ENCODE assay signal across 8 cellular contexts in genomic region chr3:99499235-99499798, GRCh38.
DNase-seq lines count a peak whose midpoint lies in the region; ATAC-seq and TF ChIP-seq lines count a peak whose summit lies in the region.

No MANE protein-coding gene starts in this region.

- H3K27me3 ChIP-seq in neural progenitor cell (no peaks in the 10 kb centered on the region), suprapubic skin (no peaks in the 10 kb centered on the region)

- H3K4me1 ChIP-seq in neural progenitor cell (no peaks in the 10 kb centered on the region), suprapubic skin (peaks cover 24% of the 10 kb centered on the region)

- H3K4me1 Mint-ChIP-seq in neural progenitor cell = no peaks in the 10 kb centered on the region

- H3K36me3 ChIP-seq in neural progenitor cell = no peaks in the 10 kb centered on the region
- H3K36me3 ChIP-seq in suprapubic skin = no peaks in the 10 kb centered on the region

- peak overlapping the region; percentile 70 for H2AFZ ChIP-seq in neural progenitor cell (replicated peaks)

- TF ChIP-seq CTCF in neural progenitor cell (IDR thresholded peaks at IDR 0.05) (peak; percentile 82), suprapubic skin (IDR thresholded peaks at IDR 0.05) (peak in 1 of 2 donors; percentile 63)

- H3K4me3 Mint-ChIP-seq in neural progenitor cell = no peak overlapping the region

- peak; percentile 47 for ATAC-seq in HG02571 (IDR thresholded peaks at IDR 0.05; ENCODE audit: unreplicated experiment)
- no peak for ATAC-seq in GM21737 (IDR thresholded peaks at IDR 0.05; ENCODE audit: unreplicated experiment)

- no peaks in the 10 kb centered on the region for H3F3A ChIP-seq in neural progenitor cell (ENCODE audit: low read depth)

- TF ChIP-seq EP300 in suprapubic skin (IDR thresholded peaks at IDR 0.05) = no peak

- no peak overlapping the region for H3K27ac Mint-ChIP-seq in neural progenitor cell

- H3K4me3 ChIP-seq in neural progenitor cell (no peak overlapping the region), suprapubic skin (no peak overlapping the region)

- WGBS in suprapubic skin = 19% methylated on average over 2 of the region's 2 CpGs

- H3K27me3 Mint-ChIP-seq in neural progenitor cell (ENCODE audit: insufficient read depth, low read depth) = no peaks in the 10 kb centered on the region

- H3K4me2 ChIP-seq in neural progenitor cell = no peak overlapping the region

- H3K9me3 ChIP-seq in neural progenitor cell (ENCODE audit: low read depth) (no peaks in the 10 kb centered on the region), suprapubic skin (no peaks in the 10 kb centered on the region)

- no peaks in the 10 kb centered on the region for H3K79me2 ChIP-seq in neural progenitor cell (ENCODE audit: low read depth)

- no peaks in the 10 kb centered on the region for H4K20me1 ChIP-seq in neural progenitor cell (ENCODE audit: low read depth)

- H3K36me3 Mint-ChIP-seq in neural progenitor cell = no peaks in the 10 kb centered on the region

- TF ChIP-seq POLR2A in erythroblast (IDR thresholded peaks at IDR 0.05; ENCODE audit: low read length) = no peak
- no peak for TF ChIP-seq POLR2A in suprapubic skin (IDR thresholded peaks at IDR 0.05)

- peaks cover 4% of the 10 kb centered on the region for H3K9me3 Mint-ChIP-seq in neural progenitor cell

- H3K27ac ChIP-seq in neural progenitor cell (no peak overlapping the region), suprapubic skin (no peak overlapping the region)

- DNase-seq in NCI-H524 (lab: John Stamatoyannopoulos, UW) (peak; percentile 27 to 51), NCI-H524 treated with DMSO at 0.1 percent for 48 hours (lab: John Stamatoyannopoulos, UW) (no peak), NOMO-1 treated with DMSO at 0.1 percent for 48 hours (lab: John Stamatoyannopoulos, UW; ENCODE audit: unreplicated experiment) (peak; percentile 20), erythroblast (lab: John Stamatoyannopoulos, UW) (peak; percentile 30 to 48), neural progenitor cell (ENCODE audit: low spot score) (peak; percentile 52), suprapubic skin (ENCODE audit: low spot score in 2 of 2) (no peak)

- no peak overlapping the region for H3K9ac ChIP-seq in neural progenitor cell

Comparison
In these comparisons a context has a peak if more than half of its experiments do, and no peak if none do; other contexts are left out.
1. DNase-seq: peak in NCI-H524 (2 of 2), NOMO-1 treated with DMSO at 0.1 percent for 48 hours (single experiment), erythroblast (2 of 2) and neural progenitor cell (single experiment); none in NCI-H524 treated with DMSO at 0.1 percent for 48 hours (single experiment) and suprapubic skin (0 of 2).